ENCODE assay signal across 1 cellular context in genomic region chr14:31420319-31421081, GRCh38.
A peak's percentile ranks its signal among the peaks of the same experiment; 100 is the strongest.
TF ChIP-seq lines count a peak whose summit lies in the region.

Gene HEATR5A, minus strand, starts transcription at chr14:31420550. Its CDS starts 17,575 bp downstream, at chr14:31402975.

TF ChIP-seq in GM23338, 12 proteins besides CTCF, POLR2A, EP300 and RAD21:
- no peak for TF ChIP-seq EZH2phosphoT487 (IDR thresholded peaks at IDR 0.05; ENCODE audit: unreplicated experiment)
- TF ChIP-seq CREB1 (CRISPR knock-in tag; IDR thresholded peaks at IDR 0.05; ENCODE audit: low read depth), result peak; percentile 25; the same call in 1 of the 2 replicates
- TF ChIP-seq ETS1 (IDR thresholded peaks at IDR 0.05), result peak; percentile 70; the same call in 1 of the 2 replicates
- TF ChIP-seq POLR2AphosphoS5 (IDR thresholded peaks at IDR 0.05; ENCODE audit: low read depth), result peak; percentile 99
- TF ChIP-seq NANOG (IDR thresholded peaks at IDR 0.05; ENCODE audit: borderline replicate concordance), result no peak
